17 cellular contexts compared by ENCODE assay signal in the genomic region with DNA sequence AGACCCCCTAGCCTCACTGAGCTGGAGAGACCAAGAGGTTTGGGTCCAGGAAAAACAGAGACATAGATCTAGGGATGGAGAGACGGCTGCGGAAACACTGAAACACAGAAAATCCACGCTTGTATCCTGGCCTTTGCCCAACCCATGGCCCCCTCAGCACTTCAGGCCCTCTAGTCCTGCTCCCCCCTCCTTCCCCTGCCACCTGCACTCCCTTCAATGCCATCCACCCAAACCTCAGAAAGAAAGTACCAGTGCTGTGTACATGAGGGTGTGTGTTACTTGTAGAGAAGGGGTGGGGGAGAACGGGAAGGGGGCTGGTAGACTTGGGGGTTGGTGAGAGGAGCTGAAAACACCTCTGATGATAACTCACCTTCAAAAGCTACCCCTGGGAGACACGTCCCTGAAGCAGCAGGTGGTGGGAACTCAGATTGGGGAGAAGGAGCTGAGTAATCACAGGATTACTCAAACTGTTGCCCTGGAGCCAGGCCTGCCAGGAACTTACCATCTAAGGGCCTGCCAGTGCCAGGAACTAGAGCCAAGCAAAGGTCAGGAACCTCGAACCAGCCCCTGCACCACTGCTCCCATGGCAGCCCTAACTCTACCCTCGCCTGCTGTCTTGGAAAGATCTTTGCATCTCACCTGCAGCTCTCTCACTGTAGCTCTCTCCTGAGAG. TPM values are rescaled to one million over a fixed set of nuclear protein-coding genes. Genes with fewer than 3 reads are reported as not detected.
A peak's percentile ranks its signal among the peaks of the same experiment; 100 is the strongest.
DNase-seq lines count a peak whose midpoint lies in the region; ATAC-seq, FAIRE-seq and TF ChIP-seq lines count a peak whose summit lies in the region.
"Had no signal": no experiment of that assay in that cellular context is flagged by ENCODE, and none has a peak within 500 bp of the region (broad histone marks: within the 10 kb centered on the region; RNA-seq: fewer than 3 reads in every experiment).

No MANE protein-coding gene starts in this region.

- no peak overlapping the region for H4K91ac ChIP-seq in neuronal stem cell (ENCODE audit: low read depth, low read length, poor library complexity)

- peak overlapping the region; percentile 50 for H2AK5ac ChIP-seq in neuronal stem cell (ENCODE audit: low read depth, low read length)

- peak overlapping the region; percentile 83 for H3K27ac Mint-ChIP-seq in activated CD4-positive, alpha-beta T cell treated with anti-CD3 and anti-CD28 coated beads for 36 hours
- peak overlapping the region; percentile 67 for H3K27ac Mint-ChIP-seq in activated T-helper 1 cell treated with anti-CD3 and anti-CD28 coated beads, Interleukin-12 subunit alpha, Interleukin-12 subunit beta, Interleukin-2, Interleukin-4 antibody, amounts not matched to agents 30 ng/mL and 10 ng/mL and 1 ng/mL, durations not matched to agents 14 hours and 24 hours and 36 hours

- H3K9me3 ChIP-seq in HEK293 (ENCODE audit: control insufficient read depth, insufficient read depth, low read depth, low read length) = no peaks in the 10 kb centered on the region
- no peaks in the 10 kb centered on the region for H3K9me3 ChIP-seq in neuronal stem cell (replicated peaks in 1 of 2; ENCODE audit: control insufficient read depth in 2 of 2, insufficient read depth in 1 of 2, low read depth in 1 of 2, low read length in 2 of 2)
- H3K9me3 ChIP-seq: neutrophil, SJSA1 had no signal

- no peaks in the 10 kb centered on the region for H3K79me1 ChIP-seq in neuronal stem cell (ENCODE audit: low read depth, low read length)

- H3K36me3 ChIP-seq in HEK293 (ENCODE audit: control insufficient read depth in 2 of 2, insufficient read depth in 1 of 2, low read length in 2 of 2) (no peaks in the 10 kb centered on the region), neuronal stem cell (replicated peaks in 1 of 2; ENCODE audit: control insufficient read depth in 2 of 2, insufficient read depth in 2 of 2, low read length in 2 of 2) (no peaks in the 10 kb centered on the region)
- H3K36me3 ChIP-seq: neutrophil, SJSA1 had no signal

- CTCF ChIA-PET in activated CD4-positive, alpha-beta T cell treated with anti-CD3 and anti-CD28 coated beads for 36 hours (lab: Charles Lee) = interaction anchor here (0.7 to 2.4 kb wide), 5 partner anchors 9 to 127 kb away, joined by 3 to 8 read pairs (median 4); no protein-coding TSS in a partner anchor
- CTCF ChIA-PET in HEK293 (lab: Yijun Ruan, JAX) = interaction anchor here (0.6 to 2.0 kb wide), 4 partner anchors 16 to 190 kb away, joined by 4 to 10 read pairs (median 5); no protein-coding TSS in a partner anchor

- H3K4ac ChIP-seq in neuronal stem cell (ENCODE audit: low read length) = no peak overlapping the region

- H3K27me3 Mint-ChIP-seq in activated CD4-positive, alpha-beta T cell treated with anti-CD3 and anti-CD28 coated beads for 36 hours = no peaks in the 10 kb centered on the region
- H3K27me3 Mint-ChIP-seq in activated T-helper 1 cell treated with anti-CD3 and anti-CD28 coated beads, Interleukin-12 subunit alpha, Interleukin-12 subunit beta, Interleukin-2, Interleukin-4 antibody, amounts not matched to agents 30 ng/mL and 10 ng/mL and 1 ng/mL, durations not matched to agents 14 hours and 24 hours and 36 hours (ENCODE audit: insufficient read depth) = peaks cover 2% of the 10 kb centered on the region

- peak overlapping the region; percentile 5 for H2BK120ac ChIP-seq in neuronal stem cell (ENCODE audit: low read depth, low read length)

- POLR2A ChIA-PET in activated CD4-positive, alpha-beta T cell treated with anti-CD3 and anti-CD28 coated beads for 36 hours (lab: Charles Lee) = interaction anchor here (0.6 to 1.7 kb wide), 5 partner anchors 8 to 584 kb away, joined by 3 to 11 read pairs (median 3); a partner anchor contains a TSS
- POLR2A ChIA-PET in HEK293 (lab: Yijun Ruan, JAX) = no interaction called here

- ATAC-seq in activated CD4-positive, alpha-beta T cell treated with anti-CD3 and anti-CD28 coated beads for 36 hours = peak; percentile 71
- ATAC-seq in GM18519 (IDR thresholded peaks at IDR 0.05; ENCODE audit: low FRiP score, unreplicated experiment) = no peak

- no peak overlapping the region for H3K23ac ChIP-seq in neuronal stem cell (ENCODE audit: low read depth, low read length, poor library complexity)

- peak overlapping the region; percentile 30 for H3K4me3 Mint-ChIP-seq in activated CD4-positive, alpha-beta T cell treated with anti-CD3 and anti-CD28 coated beads for 36 hours
- H3K4me3 Mint-ChIP-seq in activated T-helper 1 cell treated with anti-CD3 and anti-CD28 coated beads, Interleukin-12 subunit alpha, Interleukin-12 subunit beta, Interleukin-2, Interleukin-4 antibody, amounts not matched to agents 30 ng/mL and 10 ng/mL and 1 ng/mL, durations not matched to agents 14 hours and 24 hours and 36 hours = no peak overlapping the region

- H2AFZ ChIP-seq in neuronal stem cell (ENCODE audit: low read length) = no peak overlapping the region

- H3K27me3 ChIP-seq in neuronal stem cell (ENCODE audit: control insufficient read depth in 3 of 3, insufficient read depth in 3 of 3, low read depth in 1 of 3, low read length in 3 of 3) = peaks cover 0 to 95% (median 0%) of the 10 kb centered on the region in 3 experiments
- H3K27me3 ChIP-seq: SJSA1 had no signal

- H3K36me3 Mint-ChIP-seq in activated CD4-positive, alpha-beta T cell treated with anti-CD3 and anti-CD28 coated beads for 36 hours (ENCODE audit: low read depth) = no peaks in the 10 kb centered on the region
- H3K36me3 Mint-ChIP-seq in activated T-helper 1 cell treated with anti-CD3 and anti-CD28 coated beads, Interleukin-12 subunit alpha, Interleukin-12 subunit beta, Interleukin-2, Interleukin-4 antibody, amounts not matched to agents 30 ng/mL and 10 ng/mL and 1 ng/mL, durations not matched to agents 14 hours and 24 hours and 36 hours (ENCODE audit: low read depth) = no peaks in the 10 kb centered on the region

- intact Hi-C loops in activated CD4-positive, alpha-beta T cell treated with anti-CD3 and anti-CD28 coated beads for 36 hours (cut with DNase I, micrococcal nuclease) = no loop called here
- intact Hi-C loops in activated T-helper 1 cell treated with anti-CD3 and anti-CD28 coated beads, Interleukin-12 subunit alpha, Interleukin-12 subunit beta, Interleukin-2, Interleukin-4 antibody, amounts not matched to agents 30 ng/mL and 10 ng/mL and 1 ng/mL, durations not matched to agents 14 hours and 24 hours and 36 hours (cut with micrococcal nuclease) = no loop called here

- no peak overlapping the region for H3K18ac ChIP-seq in neuronal stem cell (ENCODE audit: low read length)

- no peak overlapping the region for H3K14ac ChIP-seq in neuronal stem cell (ENCODE audit: low read length)

- H3K27ac ChIP-seq in HEK293 (ENCODE audit: extremely low read depth, low read depth, low read length) (no peak overlapping the region), neuronal stem cell (replicated peaks; ENCODE audit: low read length) (no peak overlapping the region)
- H3K27ac ChIP-seq: neutrophil, SJSA1 had no signal

- no peaks in the 10 kb centered on the region for H3K9me3 Mint-ChIP-seq in activated CD4-positive, alpha-beta T cell treated with anti-CD3 and anti-CD28 coated beads for 36 hours (ENCODE audit: low read depth)
- no peaks in the 10 kb centered on the region for H3K9me3 Mint-ChIP-seq in activated T-helper 1 cell treated with anti-CD3 and anti-CD28 coated beads, Interleukin-12 subunit alpha, Interleukin-12 subunit beta, Interleukin-2, Interleukin-4 antibody, amounts not matched to agents 30 ng/mL and 10 ng/mL and 1 ng/mL, durations not matched to agents 14 hours and 24 hours and 36 hours

- no CpG with 5 or more reads among the region's 7 CpGs for WGBS in neuronal stem cell (ENCODE audit: extremely low coverage in 2 of 2, insufficient read length in 2 of 2, insufficient replicate concordance in 1 of 2), 2 donors

- H4K8ac ChIP-seq in neuronal stem cell (ENCODE audit: low read depth, low read length) = no peak overlapping the region

- TF ChIP-seq CTCF in HEK293 (tag by site-specific recombination; IDR thresholded peaks at IDR 0.05) (no peak), D721Med (IDR thresholded peaks at IDR 0.05; ENCODE audit: insufficient read depth, missing control alignments) (no peak)

- no peak overlapping the region for H3K4me2 ChIP-seq in neuronal stem cell (ENCODE audit: insufficient read depth, low read length, poor library complexity, severe bottlenecking)

- H3K4me1 Mint-ChIP-seq in activated CD4-positive, alpha-beta T cell treated with anti-CD3 and anti-CD28 coated beads for 36 hours = peaks cover 75% of the 10 kb centered on the region
- peaks cover 75% of the 10 kb centered on the region for H3K4me1 Mint-ChIP-seq in activated T-helper 1 cell treated with anti-CD3 and anti-CD28 coated beads, Interleukin-12 subunit alpha, Interleukin-12 subunit beta, Interleukin-2, Interleukin-4 antibody, amounts not matched to agents 30 ng/mL and 10 ng/mL and 1 ng/mL, durations not matched to agents 14 hours and 24 hours and 36 hours (ENCODE audit: low read depth)

- no peak overlapping the region for H3K9ac ChIP-seq in neuronal stem cell (ENCODE audit: low read depth, low read length, poor library complexity)

- FAIRE-seq in D721Med (lab: Jason Lieb, UNC) = no peak
- FAIRE-seq: TTC549 had no signal

- H3K4me3 ChIP-seq in HEK293 (ENCODE audit: low read depth, low read length) (no peak overlapping the region), neuronal stem cell (ENCODE audit: low read length in 2 of 2) (no peak overlapping the region)
- H3K4me3 ChIP-seq: SJSA1, skin epidermis had no signal

- DNase-seq in activated CD4-positive, alpha-beta T cell treated with anti-CD3 and anti-CD28 coated beads for 36 hours = peak; percentile 75
- DNase-seq in activated CD4-positive, alpha-beta T cell treated with anti-CD3 and anti-CD28 coated beads, Interleukin-2, amount 50 U/mL, for 4 hours = no peak
- no peak for DNase-seq in activated T-helper 1 cell treated with anti-CD3 and anti-CD28 coated beads, Interleukin-12 subunit alpha, Interleukin-12 subunit beta, Interleukin-2, Interleukin-4 antibody, amounts not matched to agents 30 ng/mL and 10 ng/mL and 1 ng/mL, durations not matched to agents 14 hours and 24 hours and 36 hours (ENCODE audit: low spot score)
- no peak for DNase-seq in neuronal stem cell (ENCODE audit: low spot score)
- no peak for DNase-seq in dedifferentiated amniotic fluid mesenchymal stem cell (ENCODE audit: extremely low spot score)
- no peak for DNase-seq in D721Med (ENCODE audit: insufficient read length, low spot score)
- DNase-seq: anterior cingulate cortex, Calu3, dermis blood vessel endothelial cell had no signal

- H3K4me1 ChIP-seq in HEK293 (ENCODE audit: control insufficient read depth, insufficient read depth, low read length) = no peaks in the 10 kb centered on the region
- peaks cover 0 to 5% of the 10 kb centered on the region in 2 donors for H3K4me1 ChIP-seq in neuronal stem cell (ENCODE audit: control insufficient read depth in 2 of 2, insufficient read depth in 1 of 2, low read depth in 1 of 2, low read length in 2 of 2)
- H3K4me1 ChIP-seq: SJSA1 had no signal

- no peak overlapping the region for H2BK15ac ChIP-seq in neuronal stem cell (ENCODE audit: low read length)

- H2BK12ac ChIP-seq in neuronal stem cell (ENCODE audit: low read length) = no peak overlapping the region

- no peak overlapping the region for H2BK5ac ChIP-seq in neuronal stem cell (ENCODE audit: low read length)

RNA-seq across cellular contexts. Expression of a gene that starts 11.5 kb away (rescaled TPM):
- 1 to 10 TPM; 3.8 to 3.9 TPM for total RNA-seq in activated CD4-positive, alpha-beta T cell treated with anti-CD3 and anti-CD28 coated beads for 36 hours
- 2.6 and 2.7 TPM in 2 replicates for total RNA-seq in activated T-helper 1 cell treated with anti-CD3 and anti-CD28 coated beads, Interleukin-12 subunit alpha, Interleukin-12 subunit beta, Interleukin-2, Interleukin-4 antibody, amounts not matched to agents 30 ng/mL and 10 ng/mL and 1 ng/mL, durations not matched to agents 14 hours and 24 hours and 36 hours
- 0.01 TPM for polyA plus RNA-seq in neuronal stem cell (2013, experiment 1 of 2)
- polyA plus RNA-seq in neuronal stem cell (2013, experiment 2 of 2) = 0.01 TPM
- total RNA-seq: lung microvascular endothelial cell, SJSA1 had no signal

RNA-seq across cellular contexts. Expression of a gene that starts 14.9 kb away (rescaled TPM):
- total RNA-seq in activated CD4-positive, alpha-beta T cell treated with anti-CD3 and anti-CD28 coated beads for 36 hours = under 1 TPM; 0.09 to 0.18 TPM
- total RNA-seq in activated T-helper 1 cell treated with anti-CD3 and anti-CD28 coated beads, Interleukin-12 subunit alpha, Interleukin-12 subunit beta, Interleukin-2, Interleukin-4 antibody, amounts not matched to agents 30 ng/mL and 10 ng/mL and 1 ng/mL, durations not matched to agents 14 hours and 24 hours and 36 hours = 0.07 and 0.10 TPM in 2 replicates
- not detected for polyA plus RNA-seq in neuronal stem cell (2013, experiment 1 of 2)
- not detected for polyA plus RNA-seq in neuronal stem cell (2013, experiment 2 of 2)
- total RNA-seq: Calu3, dermis blood vessel endothelial cell, lung microvascular endothelial cell, SJSA1, subcutaneous adipose tissue had no signal

RNA-seq across cellular contexts. Expression of a gene that starts 19.5 kb away (rescaled TPM):
- 1 to 10 TPM; 2.1 to 2.4 TPM for total RNA-seq in activated CD4-positive, alpha-beta T cell treated with anti-CD3 and anti-CD28 coated beads for 36 hours
- total RNA-seq in activated T-helper 1 cell treated with anti-CD3 and anti-CD28 coated beads, Interleukin-12 subunit alpha, Interleukin-12 subunit beta, Interleukin-2, Interleukin-4 antibody, amounts not matched to agents 30 ng/mL and 10 ng/mL and 1 ng/mL, durations not matched to agents 14 hours and 24 hours and 36 hours = 1.0 and 1.2 TPM in 2 replicates
- polyA plus RNA-seq in neuronal stem cell (2013, experiment 1 of 2) = 0.17 TPM
- 0.17 TPM for polyA plus RNA-seq in neuronal stem cell (2013, experiment 2 of 2)
- total RNA-seq: dermis blood vessel endothelial cell, SJSA1 had no signal

RNA-seq across cellular contexts. Expression of a gene that starts 29.8 kb away (rescaled TPM):
- total RNA-seq in activated CD4-positive, alpha-beta T cell treated with anti-CD3 and anti-CD28 coated beads for 36 hours = 10 to 100 TPM; 18.4 to 19.9 TPM
- 14.6 and 16.4 TPM in 2 replicates for total RNA-seq in activated T-helper 1 cell treated with anti-CD3 and anti-CD28 coated beads, Interleukin-12 subunit alpha, Interleukin-12 subunit beta, Interleukin-2, Interleukin-4 antibody, amounts not matched to agents 30 ng/mL and 10 ng/mL and 1 ng/mL, durations not matched to agents 14 hours and 24 hours and 36 hours
- polyA plus RNA-seq in neuronal stem cell (2013, experiment 1 of 2) = 16.6 TPM
- polyA plus RNA-seq in neuronal stem cell (2013, experiment 2 of 2) = 15.8 TPM

RNA-seq across cellular contexts. Expression of a gene that starts 33.4 kb away (rescaled TPM):
- total RNA-seq in activated CD4-positive, alpha-beta T cell treated with anti-CD3 and anti-CD28 coated beads for 36 hours = not detected
- not detected in 2 replicates for total RNA-seq in activated T-helper 1 cell treated with anti-CD3 and anti-CD28 coated beads, Interleukin-12 subunit alpha, Interleukin-12 subunit beta, Interleukin-2, Interleukin-4 antibody, amounts not matched to agents 30 ng/mL and 10 ng/mL and 1 ng/mL, durations not matched to agents 14 hours and 24 hours and 36 hours
- polyA plus RNA-seq in neuronal stem cell (2013, experiment 1 of 2) = not detected
- not detected for polyA plus RNA-seq in neuronal stem cell (2013, experiment 2 of 2)
- total RNA-seq: Calu3, lung microvascular endothelial cell, SJSA1, subcutaneous adipose tissue had no signal
